ENCODE assay signal across 17 cellular contexts in genomic region chr3:182911782-182912111, GRCh38.
DNase-seq lines count a peak whose midpoint lies in the region; ATAC-seq, FAIRE-seq and TF ChIP-seq lines count a peak whose summit lies in the region.
"Had no signal": no experiment of that assay in that cellular context is flagged by ENCODE, and none has a peak within 500 bp of the region (broad histone marks: within the 10 kb centered on the region; RNA-seq: fewer than 3 reads in every experiment).

No MANE protein-coding gene starts in this region.

- in situ Hi-C loops in IMR-90 (cut with MboI; ENCODE audit: low sequenced_read_pairs): loop anchor here (25.0 kb wide), 1 partner anchor 476 kb away; no protein-coding TSS in a partner anchor

- H4K8ac ChIP-seq in IMR-90 (ENCODE audit: low read depth in 2 of 2, low read length in 2 of 2): no peak overlapping the region

- H3K79me1 ChIP-seq in IMR-90 (ENCODE audit: low read depth in 1 of 2, low read length in 2 of 2): peaks cover 3% of the 10 kb centered on the region in 2 experiments; a peak in 2 of 4 replicates

- no peak overlapping the region for H3K4me3 ChIP-seq in IMR-90 (ENCODE audit: insufficient read depth, low read depth, low read length)
- H3K4me3 ChIP-seq in astrocyte (ENCODE audit: insufficient read depth, low read depth, low read length): no peak overlapping the region
- H3K4me3 ChIP-seq: skin epidermis had no signal

- DNase-seq in activated CD4-positive, alpha-beta T cell treated with anti-CD3 and anti-CD28 coated beads for 36 hours: no peak
- no peak for DNase-seq in activated CD4-positive, alpha-beta T cell treated with anti-CD3 and anti-CD28 coated beads, Interleukin-2, amount 50 U/mL, for 1 hour
- DNase-seq in IMR-90 (no peak), astrocyte (ENCODE audit: low read depth) (peak; percentile 6), natural killer cell (no peak), DMS79 (lab: John Stamatoyannopoulos, UW) (no peak), MV-4-11 (lab: John Stamatoyannopoulos, UW) (no peak)
- no peak for DNase-seq in effector CD8-positive, alpha-beta T cell (lab: John Stamatoyannopoulos, UW)
- DNase-seq: activated CD4-positive, alpha-beta T cell treated with anti-CD3 and anti-CD28 coated beads, Interleukin-2, amount 50 U/mL, for 4 hours; Caco-2; H7; mesendoderm; NCI-H1930; NCI-H748 treated with DMSO at 0.1 percent for 48 hours; occipital lobe had no signal

- no peak for FAIRE-seq in astrocyte (lab: Jason Lieb, UNC)
- FAIRE-seq: A204.1 had no signal

- no peak overlapping the region for H2AK5ac ChIP-seq in IMR-90 (ENCODE audit: low read depth, low read length)

- peak overlapping the region; percentile 63 for H2AK9ac ChIP-seq in IMR-90 (replicated peaks; ENCODE audit: low read depth, low read length, poor library complexity)

- H3K4me1 ChIP-seq in IMR-90 (ENCODE audit: control insufficient read depth, insufficient read depth, low read length) (peaks cover 16% of the 10 kb centered on the region), astrocyte (ENCODE audit: insufficient read depth, low read length) (no peaks in the 10 kb centered on the region)
- H3K4me1 ChIP-seq: Caco-2 had no signal

- TF ChIP-seq CTCF in IMR-90 (conservative IDR thresholded peaks at IDR 0.05; ENCODE audit: low read depth, low read length) (no peak), astrocyte (IDR thresholded peaks at IDR 0.05; ENCODE audit: insufficient read depth, low read depth, low read length) (no peak), natural killer cell (IDR thresholded peaks at IDR 0.05) (no peak)

- H3K27me3 Mint-ChIP-seq in activated CD4-positive, alpha-beta T cell treated with anti-CD3 and anti-CD28 coated beads for 36 hours: no peaks in the 10 kb centered on the region
- H3K27me3 Mint-ChIP-seq in astrocyte (ENCODE audit: low read depth, unreplicated experiment): no peaks in the 10 kb centered on the region
- no peaks in the 10 kb centered on the region for H3K27me3 Mint-ChIP-seq in natural killer cell (ENCODE audit: low read depth in 2 of 2)

- H2AFZ ChIP-seq in IMR-90 (replicated peaks; ENCODE audit: low read length, poor library complexity) (no peak overlapping the region), astrocyte (ENCODE audit: low read depth, low read length) (no peak overlapping the region)

- no peak overlapping the region for H3K23ac ChIP-seq in IMR-90 (ENCODE audit: low read depth, low read length)

- CTCF ChIA-PET in activated CD4-positive, alpha-beta T cell treated with anti-CD3 and anti-CD28 coated beads for 36 hours (lab: Charles Lee): no interaction called here
- CTCF ChIA-PET in IMR-90 (lab: Yijun Ruan, JAX): no interaction called here

- H4K5ac ChIP-seq in IMR-90 (ENCODE audit: low read depth, low read length): no peak overlapping the region

- H3K27ac Mint-ChIP-seq in activated CD4-positive, alpha-beta T cell treated with anti-CD3 and anti-CD28 coated beads for 36 hours: peak overlapping the region; percentile 63
- H3K27ac Mint-ChIP-seq in astrocyte (ENCODE audit: unreplicated experiment) (peak overlapping the region; percentile 30), natural killer cell (peak overlapping the region; percentile 88 to 92)

- H3K14ac ChIP-seq in IMR-90 (replicated peaks; ENCODE audit: low read depth, low read length): no peak overlapping the region

- H2BK120ac ChIP-seq in IMR-90 (ENCODE audit: low read depth, low read length): no peak overlapping the region

- H3K36me3 ChIP-seq in IMR-90 (ENCODE audit: control insufficient read depth, insufficient read depth, low read length) (0 out of 2 replicates have a peak, but pooled peaks cover 1% of the 10 kb centered on the region), astrocyte (ENCODE audit: insufficient read depth, low read length) (no peaks in the 10 kb centered on the region)

- H3K9me3 Mint-ChIP-seq in activated CD4-positive, alpha-beta T cell treated with anti-CD3 and anti-CD28 coated beads for 36 hours (ENCODE audit: low read depth): no peaks in the 10 kb centered on the region
- H3K9me3 Mint-ChIP-seq in astrocyte (ENCODE audit: unreplicated experiment) (no peaks in the 10 kb centered on the region), natural killer cell (no peaks in the 10 kb centered on the region)

- H3K79me2 ChIP-seq in astrocyte (ENCODE audit: insufficient read depth, low read length): no peaks in the 10 kb centered on the region

- no peak overlapping the region for H2BK5ac ChIP-seq in IMR-90 (ENCODE audit: low read depth, low read length, poor library complexity, severe bottlenecking)

- no peak overlapping the region for H2BK15ac ChIP-seq in IMR-90 (ENCODE audit: low read depth, low read length)

- H3K36me3 Mint-ChIP-seq in activated CD4-positive, alpha-beta T cell treated with anti-CD3 and anti-CD28 coated beads for 36 hours (ENCODE audit: low read depth): peaks cover 11% of the 10 kb centered on the region
- H3K36me3 Mint-ChIP-seq in astrocyte (ENCODE audit: low read depth, unreplicated experiment) (peaks cover 1% of the 10 kb centered on the region), natural killer cell (no peaks in the 10 kb centered on the region)

- H4K20me1 ChIP-seq in IMR-90 (ENCODE audit: insufficient read depth, low read length) (peaks cover 4% of the 10 kb centered on the region; the same call in 1 of the 2 replicates), astrocyte (ENCODE audit: insufficient read depth, low read length) (no peaks in the 10 kb centered on the region)

- peaks cover 43% of the 10 kb centered on the region for H3K4me1 Mint-ChIP-seq in activated CD4-positive, alpha-beta T cell treated with anti-CD3 and anti-CD28 coated beads for 36 hours
- peaks cover 10% of the 10 kb centered on the region for H3K4me1 Mint-ChIP-seq in astrocyte (ENCODE audit: low read depth, unreplicated experiment)
- H3K4me1 Mint-ChIP-seq in natural killer cell: peaks cover 47% of the 10 kb centered on the region in 2 donors

- H3K18ac ChIP-seq in IMR-90 (ENCODE audit: low read depth, low read length): peak overlapping the region; percentile 66

- WGBS in IMR-90 (ENCODE audit: extremely low coverage in 2 of 2, insufficient read length in 1 of 2), 2 experiments: 27% methylated on average over 2 of the region's 5 CpGs; no CpG with 5 or more reads in 1 of the 2 experiments

- 0 out of 2 replicates have a peak overlapping the region, but pooled peaks have one; percentile 20 for H3K4ac ChIP-seq in IMR-90 (ENCODE audit: low read depth, low read length)

- H3K27ac ChIP-seq in IMR-90 (ENCODE audit: insufficient read depth, low read length): peak overlapping the region; percentile 44; the same call in 1 of the 2 replicates
- no peak overlapping the region for H3K27ac ChIP-seq in astrocyte (ENCODE audit: low read depth, low read length)
- H3K27ac ChIP-seq: skin epidermis had no signal

- no peak overlapping the region for H2BK20ac ChIP-seq in IMR-90 (ENCODE audit: low read depth, low read length)

- no peak for ATAC-seq in activated CD4-positive, alpha-beta T cell treated with anti-CD3 and anti-CD28 coated beads for 36 hours
- no peak for ATAC-seq in IMR-90 (ENCODE audit: low read depth)
- ATAC-seq in natural killer cell: no peak

- dilution Hi-C loops in IMR-90 (cut with HindIII; ENCODE audit: low sequenced_read_pairs, unreplicated experiment): no loop called here

- H3K9me1 ChIP-seq in IMR-90 (ENCODE audit: insufficient read depth, low read length): peaks cover 8% of the 10 kb centered on the region; the same call in 1 of the 2 replicates

- no peak for TF ChIP-seq POLR2A in IMR-90 (IDR thresholded peaks at IDR 0.05; ENCODE audit: low read depth, low read length)

- H3K9me3 ChIP-seq in IMR-90 (ENCODE audit: control insufficient read depth, insufficient read depth, low read length) (no peaks in the 10 kb centered on the region), astrocyte (ENCODE audit: insufficient read depth, low read depth, low read length) (no peaks in the 10 kb centered on the region)
- H3K9me3 ChIP-seq: Caco-2 had no signal

- intact Hi-C loops in activated CD4-positive, alpha-beta T cell treated with anti-CD3 and anti-CD28 coated beads for 36 hours (cut with DNase I, micrococcal nuclease): loop anchor here (5.0 kb wide), 2 partner anchors 56 to 476 kb away; no protein-coding TSS in a partner anchor
- intact Hi-C loops in IMR-90 (cut with micrococcal nuclease): loop anchor here (5.0 kb wide), 2 partner anchors 121 to 186 kb away; partner anchors contain the start of gene MCCC1
- intact Hi-C loops in natural killer cell (cut with micrococcal nuclease): no loop called here

- H4K91ac ChIP-seq in IMR-90 (ENCODE audit: insufficient read depth, low read depth, low read length): no peak overlapping the region

- no peaks in the 10 kb centered on the region for H3K27me3 ChIP-seq in IMR-90 (ENCODE audit: control insufficient read depth, insufficient read depth, low read length)
- no peaks in the 10 kb centered on the region for H3K27me3 ChIP-seq in astrocyte (ENCODE audit: insufficient read depth, low read length)

- no peak overlapping the region for H3K56ac ChIP-seq in IMR-90 (ENCODE audit: extremely low read depth, insufficient read depth, low read length)

- POLR2A ChIA-PET in activated CD4-positive, alpha-beta T cell treated with anti-CD3 and anti-CD28 coated beads for 36 hours (lab: Charles Lee): no interaction called here
- POLR2A ChIA-PET in IMR-90 (lab: Charles Lee; ENCODE audit: unreplicated experiment): no interaction called here

- BruUV-seq in IMR-90 (replicated peaks; lab: Mats Ljungman, UMichigan): no TSS peak

- TF ChIP-seq RAD21 in IMR-90 (IDR thresholded peaks at IDR 0.05; ENCODE audit: low read length): no peak

- H3K4me2 ChIP-seq in IMR-90 (ENCODE audit: low read depth, low read length): no peak overlapping the region; the same call in 1 of the 2 replicates
- H3K4me2 ChIP-seq in astrocyte (ENCODE audit: low read length): no peak overlapping the region

- no peak overlapping the region for H3K9ac ChIP-seq in IMR-90 (ENCODE audit: low read depth, low read length)
- no peak overlapping the region for H3K9ac ChIP-seq in astrocyte (ENCODE audit: low read length)

- no peak overlapping the region for H3K4me3 Mint-ChIP-seq in activated CD4-positive, alpha-beta T cell treated with anti-CD3 and anti-CD28 coated beads for 36 hours
- H3K4me3 Mint-ChIP-seq in astrocyte (ENCODE audit: unreplicated experiment) (no peak overlapping the region), natural killer cell (no peak overlapping the region)

TF ChIP-seq in IMR-90, 13 proteins besides CTCF, POLR2A, EP300 and RAD21:
- TF ChIP-seq, protein P1, sequence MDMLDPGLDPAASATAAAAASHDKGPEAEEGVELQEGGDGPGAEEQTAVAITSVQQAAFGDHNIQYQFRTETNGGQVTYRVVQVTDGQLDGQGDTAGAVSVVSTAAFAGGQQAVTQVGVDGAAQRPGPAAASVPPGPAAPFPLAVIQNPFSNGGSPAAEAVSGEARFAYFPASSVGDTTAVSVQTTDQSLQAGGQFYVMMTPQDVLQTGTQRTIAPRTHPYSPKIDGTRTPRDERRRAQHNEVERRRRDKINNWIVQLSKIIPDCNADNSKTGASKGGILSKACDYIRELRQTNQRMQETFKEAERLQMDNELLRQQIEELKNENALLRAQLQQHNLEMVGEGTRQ (IDR thresholded peaks at IDR 0.05; ENCODE audit: low read depth, low read length): no peak
- TF ChIP-seq FOS (IDR thresholded peaks at IDR 0.05; ENCODE audit: low read depth, low read length): peak; percentile 18; the same call in 1 of the 2 replicates

Comparison
In these comparisons a context has a peak if more than half of its experiments do, and no peak if none do; other contexts are left out.
1. H3K27ac Mint-ChIP-seq: peak in every context shown above with its lines; median percentile 90 in natural killer cell; 63 in activated CD4-positive, alpha-beta T cell treated with anti-CD3 and anti-CD28 coated beads for 36 hours; 30 in astrocyte.